23 cellular contexts compared by ENCODE assay signal in genomic region chr20:49833483-49833882, GRCh38.
"Had no signal": no experiment of that assay in that cellular context is flagged by ENCODE, and none has a peak within 500 bp of the region (broad histone marks: within the 10 kb centered on the region; RNA-seq: fewer than 3 reads in every experiment).

No MANE protein-coding gene starts in this region.

- H3K4me1 ChIP-seq: colonic mucosa had no signal

- H3K4me2 ChIP-seq: smooth muscle cell had no signal

- H3K27me3 Mint-ChIP-seq: activated CD4-positive, alpha-beta memory T cell treated with anti-CD3 and anti-CD28 coated beads, Interleukin-2, amount 10 ng/mL, durations not matched to agents 7 days and 5 days; activated T-cell treated with anti-CD3 and anti-CD28 coated beads, Interleukin-2, amount 50 U/mL, for 24 hours; natural killer cell treated with Interleukin-12 subunit alpha and Interleukin-12 subunit beta and Interleukin-15 and Interleukin-18, amount 100 ng/mL, for 72 hours; progenitor cell of endocrine pancreas; stimulated activated naive CD8-positive, alpha-beta T cell treated with anti-CD3 and anti-CD28 coated beads, Interleukin-15, amount 100 ng/mL, for 72 hours had no signal

- H3K4me1 Mint-ChIP-seq: stimulated activated naive CD8-positive, alpha-beta T cell treated with anti-CD3 and anti-CD28 coated beads, Interleukin-15, amount 100 ng/mL, for 72 hours had no signal

- DNase-seq: activated CD4-positive, alpha-beta memory T cell treated with anti-CD3 and anti-CD28 coated beads, Interleukin-2, amount 10 ng/mL, durations not matched to agents 7 days and 5 days; activated CD4-positive, alpha-beta T cell treated with anti-CD3 and anti-CD28 coated beads for 1 hour; activated effector memory CD4-positive, alpha-beta T cell treated with anti-CD3 and anti-CD28 coated beads, Interleukin-2, amount 50 U/mL, for 16 hours; activated T-cell treated with anti-CD3 and anti-CD28 coated beads, Interleukin-2, amount 50 U/mL, for 24 hours; amniotic stem cell; central memory CD4-positive, alpha-beta T cell; colonic mucosa; hippocampal formation; kidney; left lung; mesendoderm; right cardiac atrium; stimulated activated naive CD8-positive, alpha-beta T cell treated with anti-CD3 and anti-CD28 coated beads, Interleukin-15, amount 100 ng/mL, for 72 hours; SW 1271; testis; upper lobe of left lung had no signal

- FAIRE-seq: endometrium, kidney had no signal

- H3K4me3 Mint-ChIP-seq: activated CD4-positive, alpha-beta memory T cell treated with anti-CD3 and anti-CD28 coated beads, Interleukin-2, amount 10 ng/mL, durations not matched to agents 7 days and 5 days; activated T-cell treated with anti-CD3 and anti-CD28 coated beads, Interleukin-2, amount 50 U/mL, for 24 hours; natural killer cell treated with Interleukin-12 subunit alpha and Interleukin-12 subunit beta and Interleukin-15 and Interleukin-18, amount 100 ng/mL, for 72 hours; stimulated activated naive CD8-positive, alpha-beta T cell treated with anti-CD3 and anti-CD28 coated beads, Interleukin-15, amount 100 ng/mL, for 72 hours; T-helper 2 cell treated with Interferon-gamma antibody and Interleukin-4, amounts not matched to agents 5 μg/mL and 100 μg/mL, for 36 hours had no signal

- ATAC-seq: activated naive CD4-positive, alpha-beta T cell treated with anti-CD3 and anti-CD28 coated beads, Interleukin-2, amount 50 U/mL, for 72 hours; esophagus mucosa; natural killer cell treated with Interleukin-12 subunit alpha and Interleukin-12 subunit beta and Interleukin-15 and Interleukin-18, amount 100 ng/mL, for 72 hours; right cardiac atrium; stimulated activated naive CD8-positive, alpha-beta T cell treated with anti-CD3 and anti-CD28 coated beads, Interleukin-15, amount 100 ng/mL, for 72 hours had no signal

- H3K27ac Mint-ChIP-seq: activated CD4-positive, alpha-beta memory T cell treated with anti-CD3 and anti-CD28 coated beads, Interleukin-2, amount 10 ng/mL, durations not matched to agents 7 days and 5 days; activated naive CD4-positive, alpha-beta T cell treated with anti-CD3 and anti-CD28 coated beads, Interleukin-2, amount 50 U/mL, for 72 hours; activated T-cell treated with anti-CD3 and anti-CD28 coated beads, Interleukin-2, amount 50 U/mL, for 24 hours; natural killer cell treated with Interleukin-12 subunit alpha and Interleukin-12 subunit beta and Interleukin-15 and Interleukin-18, amount 100 ng/mL, for 72 hours; progenitor cell of endocrine pancreas; T-helper 2 cell treated with Interferon-gamma antibody and Interleukin-4, amounts not matched to agents 5 μg/mL and 100 μg/mL, for 36 hours had no signal

- H3K9me3 ChIP-seq: colonic mucosa, left lung, testis, upper lobe of left lung had no signal

- H3K27me3 ChIP-seq: colonic mucosa, left lung, testis, upper lobe of left lung had no signal

- H3K36me3 ChIP-seq: colonic mucosa had no signal

- H3K4me3 ChIP-seq: colonic mucosa, left lung, smooth muscle cell, testis, upper lobe of left lung had no signal

- H3K9me3 Mint-ChIP-seq: activated CD4-positive, alpha-beta memory T cell treated with anti-CD3 and anti-CD28 coated beads, Interleukin-2, amount 10 ng/mL, durations not matched to agents 7 days and 5 days; activated naive CD4-positive, alpha-beta T cell treated with anti-CD3 and anti-CD28 coated beads, Interleukin-2, amount 50 U/mL, for 72 hours; activated T-cell treated with anti-CD3 and anti-CD28 coated beads, Interleukin-2, amount 50 U/mL, for 24 hours; natural killer cell treated with Interleukin-12 subunit alpha and Interleukin-12 subunit beta and Interleukin-15 and Interleukin-18, amount 100 ng/mL, for 72 hours; stimulated activated naive CD8-positive, alpha-beta T cell treated with anti-CD3 and anti-CD28 coated beads, Interleukin-15, amount 100 ng/mL, for 72 hours; T-helper 2 cell treated with Interferon-gamma antibody and Interleukin-4, amounts not matched to agents 5 μg/mL and 100 μg/mL, for 36 hours had no signal

- H3K27ac ChIP-seq: colonic mucosa had no signal

- H3K36me3 Mint-ChIP-seq: activated naive CD4-positive, alpha-beta T cell treated with anti-CD3 and anti-CD28 coated beads, Interleukin-2, amount 50 U/mL, for 72 hours had no signal
